In the genomic region with DNA sequence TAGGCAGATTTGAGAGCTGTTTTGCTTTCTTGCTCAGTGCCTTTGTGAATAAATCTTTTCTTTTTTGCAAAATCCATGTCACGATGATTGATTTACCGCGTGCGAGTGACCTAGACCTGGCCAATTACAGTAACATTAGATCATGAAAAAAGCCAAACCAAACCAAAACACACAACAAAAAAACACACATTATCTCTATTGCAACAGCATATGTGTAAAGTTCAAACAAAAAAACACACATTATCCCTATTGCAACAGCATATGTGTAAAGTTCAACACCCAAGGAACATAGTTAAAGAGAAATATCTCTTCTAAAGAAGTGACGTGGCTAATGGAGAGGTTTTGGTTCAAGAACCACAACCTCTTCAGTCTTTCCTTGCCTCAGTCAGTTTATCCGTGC, we compare ENCODE assay signal across 25 cellular contexts.
DNase-seq lines count a peak whose midpoint lies in the region; ATAC-seq, FAIRE-seq and TF ChIP-seq lines count a peak whose summit lies in the region.
"Had no signal": no experiment of that assay in that cellular context is flagged by ENCODE, and none has a peak within 500 bp of the region (broad histone marks: within the 10 kb centered on the region; RNA-seq: fewer than 3 reads in every experiment).

No MANE protein-coding gene starts in this region.

- no peak for TF ChIP-seq EP300 in HepG2 (IDR thresholded peaks at IDR 0.05; ENCODE audit: low read depth in 2 of 2, low read length in 2 of 2)
- no peak for TF ChIP-seq EP300 in HepG2 (CRISPR knock-in tag; IDR thresholded peaks at IDR 0.05; ENCODE audit: borderline replicate concordance)

- H3K27ac ChIP-seq in liver (ENCODE audit: low read depth in 1 of 2, low read length in 2 of 2) = peak overlapping the region in 1 of 2 donors; percentile 28
- no peak overlapping the region for H3K27ac ChIP-seq in HepG2 (ENCODE audit: extremely low read length, insufficient read depth, low read length)
- no peak overlapping the region for H3K27ac ChIP-seq in right lobe of liver
- H3K27ac ChIP-seq: 22Rv1, A549, BLaER1 had no signal

- peaks cover 2 to 21% (median 10%) of the 10 kb centered on the region in 4 donors for H3K4me1 ChIP-seq in liver (ENCODE audit: control insufficient read depth in 4 of 4, insufficient read depth in 4 of 4, low read length in 3 of 4)
- H3K4me1 ChIP-seq in HepG2 (ENCODE audit: insufficient read depth, low read length) = no peaks in the 10 kb centered on the region
- H3K4me1 ChIP-seq in right lobe of liver = peaks cover 0 to 13% (median 0%) of the 10 kb centered on the region in 4 donors
- H3K4me1 ChIP-seq: A549, BE2C, BLaER1 had no signal

- no peak for TF ChIP-seq POLR2A in HepG2 (IDR thresholded peaks at IDR 0.05; ENCODE audit: insufficient read depth in 1 of 2, low read depth in 2 of 2, low read length in 2 of 2)
- no peak for TF ChIP-seq POLR2A in right lobe of liver (IDR thresholded peaks at IDR 0.05)

- H3K36me3 ChIP-seq in liver (ENCODE audit: control insufficient read depth in 4 of 4, insufficient read depth in 3 of 4, low read depth in 1 of 4, low read length in 3 of 4) = no peaks in the 10 kb centered on the region
- no peaks in the 10 kb centered on the region for H3K36me3 ChIP-seq in HepG2 (replicated peaks in 1 of 2; ENCODE audit: control insufficient read depth in 1 of 2, insufficient read depth in 2 of 2, low read length in 2 of 2)
- no peaks in the 10 kb centered on the region for H3K36me3 ChIP-seq in right lobe of liver
- H3K36me3 ChIP-seq: BE2C, BLaER1 had no signal

- no peaks in the 10 kb centered on the region for H3K36me3 Mint-ChIP-seq in T-helper 17 cell (ENCODE audit: low read depth)
- H3K36me3 Mint-ChIP-seq: CD14-positive monocyte; CD4-positive, alpha-beta memory T cell; CD4-positive, CD25-positive, alpha-beta regulatory T cell; CD8-positive, alpha-beta memory T cell had no signal

- no peaks in the 10 kb centered on the region for H3K79me2 ChIP-seq in HepG2 (ENCODE audit: insufficient read depth, low read length)

- no peaks in the 10 kb centered on the region for H4K20me1 ChIP-seq in HepG2 (ENCODE audit: insufficient read depth, low read length)
- H4K20me1 ChIP-seq: BLaER1 had no signal

- no peaks in the 10 kb centered on the region for H3K4me1 Mint-ChIP-seq in T-helper 17 cell
- H3K4me1 Mint-ChIP-seq: CD14-positive monocyte; CD4-positive, alpha-beta memory T cell; CD4-positive, CD25-positive, alpha-beta regulatory T cell; CD8-positive, alpha-beta memory T cell had no signal

- H3K9ac ChIP-seq in liver (ENCODE audit: low read depth in 1 of 2, low read length in 2 of 2) (no peak overlapping the region), HepG2 (ENCODE audit: insufficient read depth, low read depth, low read length) (no peak overlapping the region)
- H3K9ac ChIP-seq: BLaER1 had no signal

- CTCF ChIA-PET in HepG2 (lab: Yijun Ruan, JAX; ENCODE audit: low intra/inter-chr PET ratio, low total read pairs) = no interaction called here

- H3K4me2 ChIP-seq in HepG2 (ENCODE audit: low read depth, low read length) = no peak overlapping the region
- H3K4me2 ChIP-seq: A549, BLaER1 had no signal

- intact Hi-C loops in HepG2 (cut with micrococcal nuclease; ENCODE audit: unreplicated experiment) (no loop called here), right lobe of liver (cut with DNase I) (no loop called here)

- in situ Hi-C loops in HepG2 (cut with HindIII; ENCODE audit: extremely low pct_ligation_motif_present, low pct_unique_long_range_greater_than_20kb) = no loop called here

- no peak overlapping the region for H3K4me3 ChIP-seq in liver (ENCODE audit: low read depth in 1 of 3, low read length in 3 of 3)
- no peak overlapping the region for H3K4me3 ChIP-seq in HepG2 (replicated peaks in 1 of 3; ENCODE audit: insufficient read depth in 1 of 3, low read depth in 2 of 3, low read length in 3 of 3)
- no peak overlapping the region for H3K4me3 ChIP-seq in right lobe of liver
- H3K4me3 ChIP-seq: A549, BLaER1, GM12878 had no signal

- H3K27me3 ChIP-seq in liver (ENCODE audit: control insufficient read depth in 4 of 4, insufficient read depth in 4 of 4, low read length in 3 of 4) (no peaks in the 10 kb centered on the region), HepG2 (ENCODE audit: control insufficient read depth in 1 of 2, insufficient read depth in 2 of 2, low read length in 2 of 2) (no peaks in the 10 kb centered on the region), right lobe of liver (no peaks in the 10 kb centered on the region)
- H3K27me3 ChIP-seq: BE2C, BLaER1 had no signal

- 43% methylated on average over 6 of the region's 6 CpGs for WGBS in liver
- WGBS in HepG2 (ENCODE audit: low lambda C conversion rate) = 1% methylated on average over 6 of the region's 6 CpGs
- WGBS in right lobe of liver (ENCODE audit: insufficient coverage, low coverage, low lambda C conversion rate, missing lambda C conversion rate) = 32% methylated on average over 6 of the region's 6 CpGs

- H3K27ac Mint-ChIP-seq in T-helper 17 cell = no peak overlapping the region
- H3K27ac Mint-ChIP-seq: CD14-positive monocyte; CD4-positive, alpha-beta memory T cell; CD4-positive, CD25-positive, alpha-beta regulatory T cell; CD8-positive, alpha-beta memory T cell had no signal

- no TSS peak for BruUV-seq in HepG2 (replicated peaks; lab: Mats Ljungman, UMichigan)

- TF ChIP-seq RAD21 in liver (IDR thresholded peaks at IDR 0.05) (no peak), HepG2 (CRISPR knock-in tag; IDR thresholded peaks at IDR 0.05) (no peak)

- no peak for DNase-seq in HepG2 (ENCODE audit: low spot score)
- no peak for DNase-seq in right lobe of liver
- no peak for DNase-seq in T-helper 17 cell
- DNase-seq in SIG-M5 treated with dmso at 0.1 percent for 504 hours (lab: John Stamatoyannopoulos, UW; ENCODE audit: unreplicated experiment) = no peak
- DNase-seq: BE2C; C1 segment of cervical spinal cord; CD4-positive, alpha-beta memory T cell; CD4-positive, CD25-positive, alpha-beta regulatory T cell; CD8-positive, alpha-beta memory T cell; COR-L47; DMS 273 treated with DMSO at 0.1 percent for 48 hours; DMS153; DMS53; DMS79; DND-41; EL; GDM1 had no signal

- POLR2A ChIA-PET in HepG2 (lab: Yijun Ruan, JAX) = no interaction called here

- no peak for FAIRE-seq in HepG2 (lab: Jason Lieb, UNC)
- FAIRE-seq: A549, GM12878, GM12892, GM18507 had no signal

- no peaks in the 10 kb centered on the region for H3K9me3 ChIP-seq in liver (ENCODE audit: control insufficient read depth in 4 of 4, low read length in 3 of 4)
- peaks cover 92% of the 10 kb centered on the region for H3K9me3 ChIP-seq in HepG2 (ENCODE audit: low read length)
- no peaks in the 10 kb centered on the region for H3K9me3 ChIP-seq in right lobe of liver
- no peaks in the 10 kb centered on the region for H3K9me3 ChIP-seq in T-helper 17 cell (ENCODE audit: control insufficient read depth, low read length, poor library complexity, severe bottlenecking)
- H3K9me3 ChIP-seq: A549, BE2C, BLaER1 had no signal

- ATAC-seq in HepG2 (no peak), right lobe of liver (peak in 3 of 4 donors; percentile 35 to 79 (median 60)), T-helper 17 cell (no peak)
- ATAC-seq: A549, GM12878 had no signal

- TF ChIP-seq CTCF in liver (IDR thresholded peaks at IDR 0.05; ENCODE audit: low read depth, low read length, missing input control) (no peak), HepG2 (CRISPR knock-in tag; IDR thresholded peaks at IDR 0.05) (no peak), right lobe of liver (IDR thresholded peaks at IDR 0.05) (no peak)

- H3K27me3 Mint-ChIP-seq in T-helper 17 cell = no peaks in the 10 kb centered on the region
- H3K27me3 Mint-ChIP-seq: CD4-positive, alpha-beta memory T cell; CD4-positive, CD25-positive, alpha-beta regulatory T cell had no signal

- no peak overlapping the region for H3K4me3 Mint-ChIP-seq in T-helper 17 cell
- H3K4me3 Mint-ChIP-seq: CD14-positive monocyte; CD4-positive, alpha-beta memory T cell; CD4-positive, CD25-positive, alpha-beta regulatory T cell; CD8-positive, alpha-beta memory T cell had no signal

- no peak overlapping the region for H2AFZ ChIP-seq in HepG2 (ENCODE audit: low read length)

TF ChIP-seq in liver, 16 proteins besides CTCF, POLR2A, EP300 and RAD21:
- TF ChIP-seq RXRA (IDR thresholded peaks at IDR 0.05) (peak in 1 of 2 donors; percentile 49), SP1 (IDR thresholded peaks at IDR 0.05) (no peak), FOXA2 (IDR thresholded peaks at IDR 0.05) (no peak), JUND (IDR thresholded peaks at IDR 0.05) (no peak), HNF4A (conservative IDR thresholded peaks at IDR 0.05) (peak; percentile 46 to 63)
TF ChIP-seq in liver: peak in this region for 2.

TF ChIP-seq in HepG2, 621 proteins besides CTCF, POLR2A, EP300 and RAD21 (continues in another document):
- no peak for TF ChIP-seq MBD4 (IDR thresholded peaks at IDR 0.05; ENCODE audit: borderline replicate concordance, low read length)
- TF ChIP-seq GMEB1 (CRISPR knock-in tag; IDR thresholded peaks at IDR 0.05; ENCODE audit: borderline replicate concordance) = no peak
- TF ChIP-seq LBX2 (CRISPR knock-in tag; IDR thresholded peaks at IDR 0.05; ENCODE audit: borderline replicate concordance) = no peak
- no peak for TF ChIP-seq PCBP1 (IDR thresholded peaks at IDR 0.05; ENCODE audit: borderline replicate concordance, low read depth, low read length)
- TF ChIP-seq GZF1 (CRISPR knock-in tag; IDR thresholded peaks at IDR 0.05) = no peak

Comparison
In these comparisons a context has a peak if more than half of its experiments do, and no peak if none do; other contexts are left out.
1. ATAC-seq: peak in right lobe of liver (3 of 4); none in HepG2 (single experiment) and T-helper 17 cell (single experiment).